Comparison of ENCODE assay signal across 1 cellular context in genomic region chr22:42791721-42792452, GRCh38.
TF ChIP-seq lines count a peak whose summit lies in the region.

No MANE protein-coding gene starts in this region.

TF ChIP-seq in H1, 55 proteins besides CTCF, POLR2A, EP300 and RAD21 (continued from another document):
- no peak for TF ChIP-seq CHD7 (IDR thresholded peaks at IDR 0.05; ENCODE audit: insufficient replicate concordance, low read length)
- no peak for TF ChIP-seq NANOG (IDR thresholded peaks at IDR 0.05; ENCODE audit: insufficient read depth, low read depth, low read length, poor library complexity, severe bottlenecking)
- TF ChIP-seq PHF8 (conservative IDR thresholded peaks at IDR 0.05; ENCODE audit: low read depth, low read length): no peak
- no peak for TF ChIP-seq SP2 (IDR thresholded peaks at IDR 0.05; ENCODE audit: low read length)
TF ChIP-seq in H1: peak in this region for 0.
